Comparison of ENCODE assay signal across 24 cellular contexts in genomic region chr2:163594572-163594971, GRCh38.
"Had no signal": no experiment of that assay in that cellular context is flagged by ENCODE, and none has a peak within 500 bp of the region (broad histone marks: within the 10 kb centered on the region; RNA-seq: fewer than 3 reads in every experiment).

No MANE protein-coding gene starts in this region.

- H3K4me1 Mint-ChIP-seq: activated naive CD4-positive, alpha-beta T cell treated with anti-CD3 and anti-CD28 coated beads, Interleukin-2, amount 10 ng/mL, durations not matched to agents 7 days and 5 days; activated naive CD8-positive, alpha-beta T cell treated with anti-CD3 and anti-CD28 coated beads, Interleukin-2, amount 10 ng/mL, durations not matched to agents 7 days and 5 days; naive B cell had no signal

- H3K4me3 ChIP-seq: gastrocnemius medialis, right lobe of liver, testis, transverse colon had no signal

- H3K36me3 Mint-ChIP-seq: activated naive CD4-positive, alpha-beta T cell treated with anti-CD3 and anti-CD28 coated beads, Interleukin-2, amount 10 ng/mL, durations not matched to agents 7 days and 5 days; activated naive CD8-positive, alpha-beta T cell treated with anti-CD3 and anti-CD28 coated beads, Interleukin-2, amount 10 ng/mL, durations not matched to agents 7 days and 5 days; mesothelial cell of epicardium; naive B cell had no signal

- H3K27me3 ChIP-seq: gastrocnemius medialis, right lobe of liver, testis, transverse colon had no signal

- H3K36me3 ChIP-seq: gastrocnemius medialis, right lobe of liver, transverse colon had no signal

- ATAC-seq: gastrocnemius medialis, left colon, right lobe of liver had no signal

- DNase-seq: activated CD4-positive, alpha-beta T cell treated with anti-CD3 and anti-CD28 coated beads for 48 hours; activated CD4-positive, alpha-beta T cell treated with anti-CD3 and anti-CD28 coated beads, Interleukin-2, amount 50 U/mL, for 48 hours; activated CD8-positive, alpha-beta memory T cell treated with anti-CD3 and anti-CD28 coated beads for 24 hours; activated effector memory CD4-positive, alpha-beta T cell treated with Interleukin-2 at 50 U/mL for 16 hours; activated naive CD4-positive, alpha-beta T cell treated with anti-CD3 and anti-CD28 coated beads, Interleukin-2, amount 10 ng/mL, durations not matched to agents 7 days and 5 days; activated naive CD8-positive, alpha-beta T cell treated with anti-CD3 and anti-CD28 coated beads, Interleukin-2, amount 10 ng/mL, durations not matched to agents 7 days and 5 days; caudate nucleus; effector CD8-positive, alpha-beta T cell; erythroblast; gastrocnemius medialis; glutamatergic neuron; kidney; left colon; mammary epithelial cell; naive B cell; nephron progenitor cell; right lobe of liver; stimulated activated CD4-positive, alpha-beta T cell treated with anti-CD3 and anti-CD28 coated beads, Interleukin-2, amount 100 ng/mL, for 48 hours; stimulated activated naive CD4-positive, alpha-beta T cell treated with Interleukin-2 at 50 U/mL for 16 hours; testis; transverse colon had no signal

- H3K4me3 Mint-ChIP-seq: activated naive CD4-positive, alpha-beta T cell treated with anti-CD3 and anti-CD28 coated beads, Interleukin-2, amount 10 ng/mL, durations not matched to agents 7 days and 5 days; activated naive CD8-positive, alpha-beta T cell treated with anti-CD3 and anti-CD28 coated beads, Interleukin-2, amount 10 ng/mL, durations not matched to agents 7 days and 5 days; dendritic cell treated with granulocyte-macrophage colony-stimulating factor and Interleukin-4, amounts not matched to agents 40 ng/mL and 50 ng/mL, for 4 days; mesothelial cell of epicardium; naive B cell; nephron progenitor cell had no signal

- H3K9me3 Mint-ChIP-seq: activated naive CD4-positive, alpha-beta T cell treated with anti-CD3 and anti-CD28 coated beads, Interleukin-2, amount 10 ng/mL, durations not matched to agents 7 days and 5 days; activated naive CD8-positive, alpha-beta T cell treated with anti-CD3 and anti-CD28 coated beads, Interleukin-2, amount 10 ng/mL, durations not matched to agents 7 days and 5 days; dendritic cell treated with granulocyte-macrophage colony-stimulating factor and Interleukin-4, amounts not matched to agents 40 ng/mL and 50 ng/mL, for 4 days; mesothelial cell of epicardium; naive B cell; nephron progenitor cell had no signal

- H3K4me1 ChIP-seq: gastrocnemius medialis, right lobe of liver, testis, transverse colon had no signal

- H3K27ac Mint-ChIP-seq: activated naive CD4-positive, alpha-beta T cell treated with anti-CD3 and anti-CD28 coated beads, Interleukin-2, amount 10 ng/mL, durations not matched to agents 7 days and 5 days; activated naive CD8-positive, alpha-beta T cell treated with anti-CD3 and anti-CD28 coated beads, Interleukin-2, amount 10 ng/mL, durations not matched to agents 7 days and 5 days; dendritic cell treated with granulocyte-macrophage colony-stimulating factor and Interleukin-4, amounts not matched to agents 40 ng/mL and 50 ng/mL, for 4 days; mesothelial cell of epicardium; naive B cell; progenitor cell of endocrine pancreas had no signal

- H3K27me3 Mint-ChIP-seq: activated naive CD4-positive, alpha-beta T cell treated with anti-CD3 and anti-CD28 coated beads, Interleukin-2, amount 10 ng/mL, durations not matched to agents 7 days and 5 days; activated naive CD8-positive, alpha-beta T cell treated with anti-CD3 and anti-CD28 coated beads, Interleukin-2, amount 10 ng/mL, durations not matched to agents 7 days and 5 days; dendritic cell treated with granulocyte-macrophage colony-stimulating factor and Interleukin-4, amounts not matched to agents 40 ng/mL and 50 ng/mL, for 4 days; naive B cell; progenitor cell of endocrine pancreas had no signal

- H3K27ac ChIP-seq: gastrocnemius medialis, right lobe of liver, testis, transverse colon had no signal
